Comparison of ENCODE assay signal across 11 cellular contexts in genomic region chr9:84694248-84694647, GRCh38. TPM values are rescaled to one million over a fixed set of nuclear protein-coding genes. Genes with fewer than 3 reads are reported as not detected.
DNase-seq lines count a peak whose midpoint lies in the region; ATAC-seq, FAIRE-seq and TF ChIP-seq lines count a peak whose summit lies in the region.
"Had no signal": no experiment of that assay in that cellular context is flagged by ENCODE, and none has a peak within 500 bp of the region (broad histone marks: within the 10 kb centered on the region; RNA-seq: fewer than 3 reads in every experiment).

No MANE protein-coding gene starts in this region.

- FAIRE-seq in GM12878 (lab: Jason Lieb, UNC) = peak; percentile 70
- FAIRE-seq: K562 had no signal

- DNase-seq in GM12878 (ENCODE audit: low read depth, low spot score) (peak; percentile 59), cardiac septum (ENCODE audit: low spot score) (no peak), WERI-Rb-1 (no peak), MG63 (no peak), hepatic stellate cell (ENCODE audit: low spot score) (no peak)
- DNase-seq: lower lobe of right lung, psoas muscle had no signal

- WGBS in GM12878 (ENCODE audit: insufficient coverage, insufficient replicate concordance, low lambda C conversion rate, missing lambda C conversion rate) = 2% methylated on average over 3 of the region's 3 CpGs

- H3K9me3 ChIP-seq in GM12878 (replicated peaks; ENCODE audit: control insufficient read depth, insufficient read depth, low read length) (no peaks in the 10 kb centered on the region), WERI-Rb-1 (ENCODE audit: severe bottlenecking) (no peaks in the 10 kb centered on the region), MG63 (no peaks in the 10 kb centered on the region)
- H3K9me3 ChIP-seq: lower lobe of right lung, psoas muscle had no signal

- POLR2A ChIA-PET in GM12878 (lab: Charles Lee) = interaction anchor here (1.1 to 5.5 kb wide), 3 partner anchors 11 to 86 kb away, joined by 3 to 32 read pairs (median 4); no protein-coding TSS in a partner anchor

- CTCF ChIA-PET in GM12878 (lab: Yijun Ruan, JAX) = interaction anchor here (1.0 to 14.5 kb wide), 16 partner anchors 8 to 564 kb away, joined by 3 to 792 read pairs (median 5); partner anchors contain the start of gene NTRK2

- ATAC-seq in GM18858 (IDR thresholded peaks at IDR 0.05; ENCODE audit: unreplicated experiment) = peak; percentile 91
- peak; percentile 75 for ATAC-seq in GM21423 (IDR thresholded peaks at IDR 0.05; ENCODE audit: unreplicated experiment)
- ATAC-seq in HG03064 (IDR thresholded peaks at IDR 0.05; ENCODE audit: low read depth, unreplicated experiment) = peak; percentile 70
- ATAC-seq in GM12878 = peak; percentile 84
- ATAC-seq: K562, lower lobe of right lung, psoas muscle had no signal

- intact Hi-C loops in GM12878 (cut with micrococcal nuclease; ENCODE audit: unreplicated experiment) (loop anchor here (2.0 to 10.0 kb wide), 3 partner anchors 261 to 451 kb away; no protein-coding TSS in a partner anchor), cardiac septum (cut with DNase I) (no loop called here)

- BruUV-seq in GM12878 (replicated peaks; lab: Mats Ljungman, UMichigan) = no TSS peak

- in situ Hi-C loops in GM12878 (cut with MboI) = loop anchor here (10.0 kb wide), 1 partner anchor 451 kb away; no protein-coding TSS in a partner anchor

- no peak for TF ChIP-seq EP300 in GM12878 (IDR thresholded peaks at IDR 0.05; ENCODE audit: borderline replicate concordance in 1 of 2, control insufficient read depth in 1 of 2, low read depth in 2 of 2, low read length in 2 of 2)

- H3K4me1 ChIP-seq in GM12878 (ENCODE audit: control insufficient read depth, insufficient read depth, low read length) = peaks cover 10% of the 10 kb centered on the region
- H3K4me1 ChIP-seq: lower lobe of right lung, psoas muscle had no signal

- SMC1A ChIA-PET in GM12878 (lab: Charles Lee; ENCODE audit: uncharacterized antibody, unreplicated experiment) = interaction anchor here (0.8 to 14.3 kb wide), 24 partner anchors 9 to 564 kb away, joined by 3 to 686 read pairs (median 5); no protein-coding TSS in a partner anchor

- TF ChIP-seq CTCF in GM12878 (IDR thresholded peaks at IDR 0.05 in 2 of 3, conservative IDR thresholded peaks at IDR 0.05 in 1 of 3; ENCODE audit: control insufficient read depth in 2 of 3, extremely low read depth in 1 of 3, insufficient read depth in 1 of 3, low read depth in 3 of 3, low read length in 3 of 3) = no peak
- TF ChIP-seq CTCF in WERI-Rb-1 (IDR thresholded peaks at IDR 0.05; ENCODE audit: low read depth, low read length) = no peak

- H3K27ac ChIP-seq in GM12878 (ENCODE audit: control insufficient read depth, insufficient read depth) (peak overlapping the region; percentile 58), WERI-Rb-1 (no peak overlapping the region)
- H3K27ac ChIP-seq: lower lobe of right lung, psoas muscle had no signal

- peak overlapping the region; percentile 77 for H3K4me2 ChIP-seq in GM12878 (ENCODE audit: control insufficient read depth, insufficient read depth)

- H2AFZ ChIP-seq in GM12878 (ENCODE audit: control insufficient read depth, low read depth, low read length) = peak overlapping the region; percentile 93

- H3K9ac ChIP-seq in GM12878 (ENCODE audit: control insufficient read depth, insufficient read depth, low read length) = peak overlapping the region; percentile 50; the same call in 1 of the 2 replicates

- no peaks in the 10 kb centered on the region for H3K79me2 ChIP-seq in GM12878 (ENCODE audit: control insufficient read depth, insufficient read depth, low read length)

- no peaks in the 10 kb centered on the region for H4K20me1 ChIP-seq in GM12878 (ENCODE audit: control insufficient read depth, insufficient read depth)

- RAD21 ChIA-PET in GM12878 (lab: Charles Lee; ENCODE audit: unreplicated experiment) = interaction anchor here (0.8 to 15.7 kb wide), 14 partner anchors 9 to 916 kb away, joined by 3 to 582 read pairs (median 6); no protein-coding TSS in a partner anchor

- TF ChIP-seq RAD21 in GM12878 (IDR thresholded peaks at IDR 0.05; ENCODE audit: insufficient read depth, low read depth, low read length) = no peak

- no peak overlapping the region; the same call in 1 of the 2 replicates for H3K4me3 ChIP-seq in GM12878
- H3K4me3 ChIP-seq in WERI-Rb-1 (ENCODE audit: low read depth, low read length) = no peak overlapping the region
- no peak overlapping the region for H3K4me3 ChIP-seq in MG63
- H3K4me3 ChIP-seq: K562, lower lobe of right lung, psoas muscle had no signal

- H3K36me3 ChIP-seq in GM12878 (ENCODE audit: control insufficient read depth in 2 of 2, insufficient read depth in 2 of 2, low read length in 1 of 2) = no peaks in the 10 kb centered on the region
- H3K36me3 ChIP-seq in WERI-Rb-1 = no peaks in the 10 kb centered on the region
- no peaks in the 10 kb centered on the region for H3K36me3 ChIP-seq in MG63
- H3K36me3 ChIP-seq: lower lobe of right lung had no signal

- no peaks in the 10 kb centered on the region for H3K27me3 ChIP-seq in GM12878 (replicated peaks in 1 of 2; ENCODE audit: control insufficient read depth in 2 of 2, insufficient read depth in 2 of 2, low read length in 1 of 2)
- peaks cover 45% of the 10 kb centered on the region for H3K27me3 ChIP-seq in WERI-Rb-1 (ENCODE audit: insufficient read depth, low read depth, severe bottlenecking)
- H3K27me3 ChIP-seq in MG63 = no peaks in the 10 kb centered on the region

- no peak for TF ChIP-seq POLR2A in GM12878 (IDR thresholded peaks at IDR 0.05; ENCODE audit: low read depth, low read length)

TF ChIP-seq in GM12878, 131 proteins besides CTCF, POLR2A, EP300 and RAD21 (continues in another document):
- 0 out of 2 replicates have a peak, but pooled peaks have one; percentile 10 for TF ChIP-seq MTA2 (IDR thresholded peaks at IDR 0.05; ENCODE audit: low read depth)
- TF ChIP-seq, protein P1, sequence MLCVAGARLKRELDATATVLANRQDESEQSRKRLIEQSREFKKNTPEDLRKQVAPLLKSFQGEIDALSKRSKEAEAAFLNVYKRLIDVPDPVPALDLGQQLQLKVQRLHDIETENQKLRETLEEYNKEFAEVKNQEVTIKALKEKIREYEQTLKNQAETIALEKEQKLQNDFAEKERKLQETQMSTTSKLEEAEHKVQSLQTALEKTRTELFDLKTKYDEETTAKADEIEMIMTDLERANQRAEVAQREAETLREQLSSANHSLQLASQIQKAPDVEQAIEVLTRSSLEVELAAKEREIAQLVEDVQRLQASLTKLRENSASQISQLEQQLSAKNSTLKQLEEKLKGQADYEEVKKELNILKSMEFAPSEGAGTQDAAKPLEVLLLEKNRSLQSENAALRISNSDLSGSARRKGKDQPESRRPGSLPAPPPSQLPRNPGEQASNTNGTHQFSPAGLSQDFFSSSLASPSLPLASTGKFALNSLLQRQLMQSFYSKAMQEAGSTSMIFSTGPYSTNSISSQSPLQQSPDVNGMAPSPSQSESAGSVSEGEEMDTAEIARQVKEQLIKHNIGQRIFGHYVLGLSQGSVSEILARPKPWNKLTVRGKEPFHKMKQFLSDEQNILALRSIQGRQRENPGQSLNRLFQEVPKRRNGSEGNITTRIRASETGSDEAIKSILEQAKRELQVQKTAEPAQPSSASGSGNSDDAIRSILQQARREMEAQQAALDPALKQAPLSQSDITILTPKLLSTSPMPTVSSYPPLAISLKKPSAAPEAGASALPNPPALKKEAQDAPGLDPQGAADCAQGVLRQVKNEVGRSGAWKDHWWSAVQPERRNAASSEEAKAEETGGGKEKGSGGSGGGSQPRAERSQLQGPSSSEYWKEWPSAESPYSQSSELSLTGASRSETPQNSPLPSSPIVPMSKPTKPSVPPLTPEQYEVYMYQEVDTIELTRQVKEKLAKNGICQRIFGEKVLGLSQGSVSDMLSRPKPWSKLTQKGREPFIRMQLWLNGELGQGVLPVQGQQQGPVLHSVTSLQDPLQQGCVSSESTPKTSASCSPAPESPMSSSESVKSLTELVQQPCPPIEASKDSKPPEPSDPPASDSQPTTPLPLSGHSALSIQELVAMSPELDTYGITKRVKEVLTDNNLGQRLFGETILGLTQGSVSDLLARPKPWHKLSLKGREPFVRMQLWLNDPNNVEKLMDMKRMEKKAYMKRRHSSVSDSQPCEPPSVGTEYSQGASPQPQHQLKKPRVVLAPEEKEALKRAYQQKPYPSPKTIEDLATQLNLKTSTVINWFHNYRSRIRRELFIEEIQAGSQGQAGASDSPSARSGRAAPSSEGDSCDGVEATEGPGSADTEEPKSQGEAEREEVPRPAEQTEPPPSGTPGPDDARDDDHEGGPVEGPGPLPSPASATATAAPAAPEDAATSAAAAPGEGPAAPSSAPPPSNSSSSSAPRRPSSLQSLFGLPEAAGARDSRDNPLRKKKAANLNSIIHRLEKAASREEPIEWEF (IDR thresholded peaks at IDR 0.05; ENCODE audit: insufficient replicate concordance, low read depth, low read length) = peak; percentile 18
- TF ChIP-seq RUNX3 (IDR thresholded peaks at IDR 0.05; ENCODE audit: low read length) = no peak
- no peak for TF ChIP-seq SREBF2 (IDR thresholded peaks at IDR 0.05; ENCODE audit: low read length)
- peak; percentile 15 for TF ChIP-seq MEF2B (IDR thresholded peaks at IDR 0.05; ENCODE audit: partially characterized antibody, poor library complexity, severe bottlenecking)
- no peak for TF ChIP-seq BACH1 (IDR thresholded peaks at IDR 0.05; ENCODE audit: borderline replicate concordance)
- 0 out of 3 replicates have a peak, but pooled peaks have one; percentile 25 for TF ChIP-seq POU2F2 (IDR thresholded peaks at IDR 0.05; ENCODE audit: borderline replicate concordance, low read depth, low read length)
- 0 out of 2 replicates have a peak, but pooled peaks have one; percentile 24 for TF ChIP-seq SMARCA5 (IDR thresholded peaks at IDR 0.05)

RNA-seq across cellular contexts. Expression of gene NTRK2, which starts 24.7 kb away (rescaled TPM):
- total RNA-seq in GM12878 (2013; cell fraction: nucleolus; rRNA removed) = 1.0 and 1.1 TPM in 2 replicates
- total RNA-seq in GM12878 (2014; rRNA removed) (0.45 and 0.76 TPM in 2 replicates), GM12878 (2014; rRNA removed; fragmentation: Illumina TruSeq; extraction: Trizol) (0.69 and 0.76 TPM in 2 replicates), GM12878 (2021) (0.51 and 0.59 TPM in 2 replicates), cardiac septum (3.7 TPM)
- polyA plus RNA-seq in GM12878 (2011; ENCODE audit: low read depth) = 0.52 TPM
- polyA plus RNA-seq in GM12878 (2011; rRNA removed) (4.6 TPM in 2 replicates), GM12878 (2014; fragmentation: Illumina TruSeq; extraction: Trizol) (1.0 TPM in 2 replicates), GM12878 (2014; fragmentation: Nextera tagmentation; extraction: Ambion mirVana) (under 1 TPM; 0.49 to 0.60 TPM), GM12878 (2014; rRNA removed) (0.42 and 0.48 TPM in 2 replicates), GM12878 (2016; fragmentation: Nextera tagmentation; extraction: Ambion mirVana) (under 1 TPM; 0.70 to 0.78 TPM)
- 2.4 and 3.1 TPM in 2 replicates for polyA plus RNA-seq in GM12878 (2011; cell fraction: cytosol; rRNA removed)
- 3.5 and 3.6 TPM in 2 replicates for polyA plus RNA-seq in GM12878 (2011; cell fraction: nucleus; rRNA removed)
- polyA plus RNA-seq in GM12878 (2012) = 0.55 and 1.0 TPM in 2 replicates
- polyA minus RNA-seq in GM12878 (2011; rRNA and poly(A)+ RNA removed) = 4.7 and 5.9 TPM in 2 replicates
- polyA minus RNA-seq in GM12878 (2011; cell fraction: cytosol; rRNA and poly(A)+ RNA removed) = 0.53 and 1.2 TPM in 2 replicates
- 4.0 and 5.7 TPM in 2 replicates for polyA minus RNA-seq in GM12878 (2011; cell fraction: nucleus; rRNA and poly(A)+ RNA removed)
- total RNA-seq in MG63 (2014; rRNA removed; shearing (Covaris generic); ENCODE audit: low replicate concordance) = not detected in 2 replicates
- total RNA-seq: K562 had no signal
- polyA plus RNA-seq: K562 had no signal
